ENCODE assay signal across 1 cellular context in genomic region chr5:118126159-118126558, GRCh38.
TF ChIP-seq lines count a peak whose summit lies in the region.

No MANE protein-coding gene starts in this region.

TF ChIP-seq in GM23338, 12 proteins besides CTCF, POLR2A, EP300 and RAD21:
- TF ChIP-seq ZNF462 (CRISPR knock-in tag; IDR thresholded peaks at IDR 0.05) (no peak), EZH2phosphoT487 (IDR thresholded peaks at IDR 0.05; ENCODE audit: unreplicated experiment) (no peak), JUNB (IDR thresholded peaks at IDR 0.05; ENCODE audit: unreplicated experiment) (no peak), EZH2 (IDR thresholded peaks at IDR 0.05; ENCODE audit: low read depth, unreplicated experiment) (no peak), ZNF331 (CRISPR knock-in tag; IDR thresholded peaks at IDR 0.05; ENCODE audit: low read depth) (no peak), NANOG (IDR thresholded peaks at IDR 0.05; ENCODE audit: borderline replicate concordance) (no peak), STAT1 (IDR thresholded peaks at IDR 0.05; ENCODE audit: unreplicated experiment) (no peak), ZNF114 (CRISPR knock-in tag; IDR thresholded peaks at IDR 0.05) (no peak), POLR2AphosphoS5 (IDR thresholded peaks at IDR 0.05; ENCODE audit: low read depth) (no peak), CREB1 (CRISPR knock-in tag; IDR thresholded peaks at IDR 0.05; ENCODE audit: low read depth) (no peak)
- TF ChIP-seq, protein P1, sequence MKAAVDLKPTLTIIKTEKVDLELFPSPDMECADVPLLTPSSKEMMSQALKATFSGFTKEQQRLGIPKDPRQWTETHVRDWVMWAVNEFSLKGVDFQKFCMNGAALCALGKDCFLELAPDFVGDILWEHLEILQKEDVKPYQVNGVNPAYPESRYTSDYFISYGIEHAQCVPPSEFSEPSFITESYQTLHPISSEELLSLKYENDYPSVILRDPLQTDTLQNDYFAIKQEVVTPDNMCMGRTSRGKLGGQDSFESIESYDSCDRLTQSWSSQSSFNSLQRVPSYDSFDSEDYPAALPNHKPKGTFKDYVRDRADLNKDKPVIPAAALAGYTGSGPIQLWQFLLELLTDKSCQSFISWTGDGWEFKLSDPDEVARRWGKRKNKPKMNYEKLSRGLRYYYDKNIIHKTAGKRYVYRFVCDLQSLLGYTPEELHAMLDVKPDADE (IDR thresholded peaks at IDR 0.05) = no peak
- TF ChIP-seq, protein P2, sequence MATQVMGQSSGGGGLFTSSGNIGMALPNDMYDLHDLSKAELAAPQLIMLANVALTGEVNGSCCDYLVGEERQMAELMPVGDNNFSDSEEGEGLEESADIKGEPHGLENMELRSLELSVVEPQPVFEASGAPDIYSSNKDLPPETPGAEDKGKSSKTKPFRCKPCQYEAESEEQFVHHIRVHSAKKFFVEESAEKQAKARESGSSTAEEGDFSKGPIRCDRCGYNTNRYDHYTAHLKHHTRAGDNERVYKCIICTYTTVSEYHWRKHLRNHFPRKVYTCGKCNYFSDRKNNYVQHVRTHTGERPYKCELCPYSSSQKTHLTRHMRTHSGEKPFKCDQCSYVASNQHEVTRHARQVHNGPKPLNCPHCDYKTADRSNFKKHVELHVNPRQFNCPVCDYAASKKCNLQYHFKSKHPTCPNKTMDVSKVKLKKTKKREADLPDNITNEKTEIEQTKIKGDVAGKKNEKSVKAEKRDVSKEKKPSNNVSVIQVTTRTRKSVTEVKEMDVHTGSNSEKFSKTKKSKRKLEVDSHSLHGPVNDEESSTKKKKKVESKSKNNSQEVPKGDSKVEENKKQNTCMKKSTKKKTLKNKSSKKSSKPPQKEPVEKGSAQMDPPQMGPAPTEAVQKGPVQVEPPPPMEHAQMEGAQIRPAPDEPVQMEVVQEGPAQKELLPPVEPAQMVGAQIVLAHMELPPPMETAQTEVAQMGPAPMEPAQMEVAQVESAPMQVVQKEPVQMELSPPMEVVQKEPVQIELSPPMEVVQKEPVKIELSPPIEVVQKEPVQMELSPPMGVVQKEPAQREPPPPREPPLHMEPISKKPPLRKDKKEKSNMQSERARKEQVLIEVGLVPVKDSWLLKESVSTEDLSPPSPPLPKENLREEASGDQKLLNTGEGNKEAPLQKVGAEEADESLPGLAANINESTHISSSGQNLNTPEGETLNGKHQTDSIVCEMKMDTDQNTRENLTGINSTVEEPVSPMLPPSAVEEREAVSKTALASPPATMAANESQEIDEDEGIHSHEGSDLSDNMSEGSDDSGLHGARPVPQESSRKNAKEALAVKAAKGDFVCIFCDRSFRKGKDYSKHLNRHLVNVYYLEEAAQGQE (IDR thresholded peaks at IDR 0.05; ENCODE audit: unreplicated experiment) = no peak
TF ChIP-seq in GM23338: peak in this region for 0.
